In the genomic region with DNA sequence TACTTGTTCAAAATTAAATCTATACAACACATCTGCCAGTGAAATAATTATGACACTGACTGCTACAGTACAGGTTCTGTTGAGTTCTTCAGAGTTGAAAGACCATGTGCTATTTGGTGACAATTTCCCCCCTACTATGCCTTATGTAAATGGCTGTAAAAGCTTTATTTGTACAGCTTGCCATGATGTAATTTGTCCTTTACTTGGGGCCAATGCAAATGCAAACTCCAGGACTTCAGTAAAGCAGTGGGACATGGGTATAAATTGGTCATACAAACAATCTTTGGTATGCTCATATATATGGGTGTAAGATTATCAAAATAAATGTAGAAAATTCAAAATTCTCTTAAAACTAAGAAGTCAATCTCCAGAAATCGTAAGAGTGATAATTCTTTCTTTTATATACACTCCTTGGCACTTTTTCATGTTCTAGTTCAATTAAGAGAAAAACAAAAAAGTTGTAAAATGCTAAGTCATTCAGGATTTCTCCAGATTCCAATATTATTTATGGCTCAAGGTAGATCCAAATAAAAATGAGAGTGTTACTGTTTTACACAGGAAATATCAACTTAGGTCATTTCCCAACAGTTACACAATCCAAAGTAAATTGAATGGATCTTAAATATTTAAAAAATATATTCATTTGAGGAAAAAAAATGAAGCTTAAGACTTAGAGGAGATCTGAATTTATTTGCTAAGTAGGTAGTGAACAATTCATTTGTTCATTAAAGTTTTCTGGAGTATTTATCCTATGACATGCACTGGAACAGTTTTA, we compare ENCODE assay signal across 18 cellular contexts.
A peak's percentile ranks its signal among the peaks of the same experiment; 100 is the strongest.
DNase-seq lines count a peak whose midpoint lies in the region; ATAC-seq, FAIRE-seq and TF ChIP-seq lines count a peak whose summit lies in the region.
"Had no signal": no experiment of that assay in that cellular context is flagged by ENCODE, and none has a peak within 500 bp of the region (broad histone marks: within the 10 kb centered on the region; RNA-seq: fewer than 3 reads in every experiment).

No MANE protein-coding gene starts in this region.

- CTCF ChIA-PET in PC-3 (lab: Charles Lee) = no interaction called here

- TF ChIP-seq CTCF in PC-3 (conservative IDR thresholded peaks at IDR 0.05; ENCODE audit: low read depth, low read length) = no peak
- no peak for TF ChIP-seq CTCF in fibroblast of the aortic adventitia (IDR thresholded peaks at IDR 0.05; ENCODE audit: insufficient read depth, low read length)
- TF ChIP-seq CTCF in kidney (IDR thresholded peaks at IDR 0.05; ENCODE audit: borderline replicate concordance, extremely low read depth, insufficient read depth) = no peak

- no peaks in the 10 kb centered on the region for H3K4me1 ChIP-seq in PC-3 (ENCODE audit: insufficient read depth, low read length)
- H3K4me1 ChIP-seq in kidney (ENCODE audit: control insufficient read depth in 1 of 2, insufficient read depth in 1 of 2, low read depth in 1 of 2, low read length in 2 of 2) = no peaks in the 10 kb centered on the region
- H3K4me1 ChIP-seq: ascending aorta, testis had no signal

- no peak overlapping the region for H3K9ac ChIP-seq in PC-3 (ENCODE audit: low read length)
- no peak overlapping the region for H3K9ac ChIP-seq in kidney (ENCODE audit: low read length in 2 of 2)
- H3K9ac ChIP-seq: KMS-11 had no signal

- no TSS peak for BruUV-seq in PC-3 (replicated peaks; lab: Mats Ljungman, UMichigan)

- H3K27ac ChIP-seq in PC-3 (ENCODE audit: low read length) (no peak overlapping the region), kidney (ENCODE audit: low read depth in 2 of 2, low read length in 2 of 2) (no peak overlapping the region)
- H3K27ac ChIP-seq: ascending aorta, KMS-11, testis had no signal

- H3K4me3 ChIP-seq in PC-3 (ENCODE audit: low read length) = no peak overlapping the region
- no peak overlapping the region for H3K4me3 ChIP-seq in fibroblast of the aortic adventitia (ENCODE audit: low read depth, low read length)
- no peak overlapping the region for H3K4me3 ChIP-seq in kidney (ENCODE audit: low read length in 2 of 2)
- H3K4me3 ChIP-seq: ascending aorta, testis had no signal

- no peaks in the 10 kb centered on the region for H3K9me2 ChIP-seq in PC-3 (replicated peaks; ENCODE audit: low read length)

- 0 out of 2 replicates have a peak overlapping the region, but pooled peaks have one; percentile 38 for H2AFZ ChIP-seq in PC-3 (ENCODE audit: low read length)

- no peak overlapping the region for H3K4me2 ChIP-seq in PC-3 (ENCODE audit: low read length)
- H3K4me2 ChIP-seq: KMS-11 had no signal

- DNase-seq in DMS153 treated with DMSO at 0.1 percent for 48 hours (lab: John Stamatoyannopoulos, UW; ENCODE audit: unreplicated experiment) (peak; percentile 59), NCI-H146 (lab: John Stamatoyannopoulos, UW) (peak; percentile 98), PC-3 (no peak), fibroblast of the aortic adventitia (ENCODE audit: low read depth) (peak; percentile 22), mucosa of gallbladder (ENCODE audit: low spot score) (no peak), hippocampal formation (lab: John Stamatoyannopoulos, UW) (no peak), kidney (no peak)
- DNase-seq: CD4-positive, alpha-beta T cell; effector memory CD8-positive, alpha-beta T cell; glutamatergic neuron; SW 1271; testis had no signal

- H4K20me1 ChIP-seq in PC-3 (ENCODE audit: low read length) = no peaks in the 10 kb centered on the region

- intact Hi-C loops in PC-3 (cut with micrococcal nuclease) (no loop called here), kidney (cut with DNase I) (no loop called here)

- H3F3A ChIP-seq in PC-3 (ENCODE audit: low read length, unreplicated experiment) = no peaks in the 10 kb centered on the region

- H3K9me3 ChIP-seq in PC-3 (ENCODE audit: low read length) = no peaks in the 10 kb centered on the region
- H3K9me3 ChIP-seq in kidney (ENCODE audit: control insufficient read depth in 1 of 2, low read length in 2 of 2) = no peaks in the 10 kb centered on the region
- H3K9me3 ChIP-seq: ascending aorta, testis had no signal

- ATAC-seq in PC-3 = no peak
- ATAC-seq in GM18511 (IDR thresholded peaks at IDR 0.05; ENCODE audit: unreplicated experiment) = no peak
- ATAC-seq: activated naive CD4-positive, alpha-beta T cell treated with anti-CD3 and anti-CD28 coated beads, Interleukin-2, amount 50 U/mL, for 72 hours; effector memory CD8-positive, alpha-beta T cell; left lobe of liver; stimulated activated memory B cell treated with anti-CD40 and anti-IgM and Interleukin-4, amounts not matched to agents 10 μg/mL and 1 μg/mL and 100 μg/mL, for 72 hours had no signal

- no peaks in the 10 kb centered on the region for H3K27me3 ChIP-seq in PC-3 (ENCODE audit: low read length)
- H3K27me3 ChIP-seq: ascending aorta, testis had no signal

- FAIRE-seq in kidney (lab: Jason Lieb, UNC) = no peak

- H3K79me2 ChIP-seq in PC-3 (ENCODE audit: low read length) = no peaks in the 10 kb centered on the region

- H3K36me3 ChIP-seq in PC-3 (ENCODE audit: low read depth, low read length) (no peaks in the 10 kb centered on the region), kidney (ENCODE audit: control insufficient read depth in 1 of 2, insufficient read depth in 2 of 2, low read length in 2 of 2) (no peaks in the 10 kb centered on the region)
- H3K36me3 ChIP-seq: ascending aorta had no signal

- POLR2A ChIA-PET in PC-3 (lab: Charles Lee; ENCODE audit: unreplicated experiment) = no interaction called here

Comparison
In these comparisons a context has a peak if more than half of its experiments do, and no peak if none do; other contexts are left out.
1. DNase-seq: peak in DMS153 treated with DMSO at 0.1 percent for 48 hours (single experiment), NCI-H146 (single experiment) and fibroblast of the aortic adventitia (single experiment); none in PC-3 (single experiment), mucosa of gallbladder (single experiment), hippocampal formation (0 of 2) and kidney (single experiment).